Comparison of ENCODE assay signal across 36 cellular contexts in genomic region chr2:45623120-45623519, GRCh38.
"Had no signal": no experiment of that assay in that cellular context is flagged by ENCODE, and none has a peak within 500 bp of the region (broad histone marks: within the 10 kb centered on the region; RNA-seq: fewer than 3 reads in every experiment).

No MANE protein-coding gene starts in this region.

- H3K4me1 ChIP-seq: adrenal gland, breast epithelium had no signal

- H3K27me3 ChIP-seq: adrenal gland, body of pancreas, brain microvascular endothelial cell, breast epithelium had no signal

- H3K4me1 Mint-ChIP-seq: activated B cell treated with CpG ODN at 0.5 μM for 24 hours; activated naive CD8-positive, alpha-beta T cell treated with anti-CD3 and anti-CD28 coated beads for 36 hours had no signal

- H3K4me3 ChIP-seq: adrenal gland, body of pancreas, breast epithelium had no signal

- H3K4me3 Mint-ChIP-seq: activated B cell treated with CpG ODN at 0.5 μM for 24 hours; activated CD4-positive, alpha-beta memory T cell treated with anti-CD3 and anti-CD28 coated beads for 36 hours; activated CD4-positive, alpha-beta T cell treated with anti-CD3 and anti-CD28 coated beads, Interleukin-2, amount 10 ng/mL, durations not matched to agents 24 days and 14 days; activated CD8-positive, alpha-beta T cell treated with anti-CD3 and anti-CD28 coated beads for 36 hours; activated naive CD4-positive, alpha-beta T cell treated with anti-CD3 and anti-CD28 coated beads for 36 hours; activated naive CD8-positive, alpha-beta T cell treated with anti-CD3 and anti-CD28 coated beads for 36 hours; activated T-cell treated with anti-CD3 and anti-CD28 coated beads, Interleukin-2, amount 50 U/mL, for 4 hours; activated T-helper 1 cell treated with anti-CD3 and anti-CD28 coated beads, Interleukin-12 subunit alpha, Interleukin-12 subunit beta, Interleukin-2, Interleukin-4 antibody, amounts not matched to agents 30 ng/mL and 10 ng/mL and 1 ng/mL, durations not matched to agents 14 hours and 24 hours and 36 hours; activated T-helper 17 cell treated with anti-CD3 and anti-CD28 coated beads, Interleukin-2, amount 50 U/mL, for 72 hours; T-helper 1 cell treated with Interleukin-12 subunit alpha and Interleukin-12 subunit beta and Interleukin-4 antibody, amounts not matched to agents 30 μg/mL and 1 μg/mL, for 36 hours; T-helper 2 cell treated with Interferon-gamma antibody and Interleukin-4, amounts not matched to agents 5 μg/mL and 100 μg/mL, for 36 hours had no signal

- H3K9me3 ChIP-seq: adrenal gland, body of pancreas, breast epithelium had no signal

- FAIRE-seq: astrocyte, TTC549 had no signal

- ATAC-seq: activated CD8-positive, alpha-beta T cell treated with anti-CD3 and anti-CD28 coated beads for 36 hours; activated T-cell treated with anti-CD3 and anti-CD28 coated beads, Interleukin-2, amount 50 U/mL, for 4 hours; body of pancreas had no signal

- H3K27ac Mint-ChIP-seq: activated B cell treated with CpG ODN at 0.5 μM for 24 hours; activated CD4-positive, alpha-beta memory T cell treated with anti-CD3 and anti-CD28 coated beads for 36 hours; activated CD4-positive, alpha-beta T cell treated with anti-CD3 and anti-CD28 coated beads, Interleukin-2, amount 10 ng/mL, durations not matched to agents 24 days and 14 days; activated CD8-positive, alpha-beta T cell treated with anti-CD3 and anti-CD28 coated beads for 36 hours; activated naive CD4-positive, alpha-beta T cell treated with anti-CD3 and anti-CD28 coated beads for 36 hours; activated naive CD4-positive, alpha-beta T cell treated with anti-CD3 and anti-CD28 coated beads, Interleukin-2, amount 50 U/mL, for 72 hours; activated naive CD8-positive, alpha-beta T cell treated with anti-CD3 and anti-CD28 coated beads for 36 hours; activated T-helper 1 cell treated with anti-CD3 and anti-CD28 coated beads, Interleukin-12 subunit alpha, Interleukin-12 subunit beta, Interleukin-2, Interleukin-4 antibody, amounts not matched to agents 30 ng/mL and 10 ng/mL and 1 ng/mL, durations not matched to agents 14 hours and 24 hours and 36 hours; activated T-helper 17 cell treated with anti-CD3 and anti-CD28 coated beads, Interleukin-2, amount 50 U/mL, for 72 hours; T-helper 1 cell treated with Interleukin-12 subunit alpha and Interleukin-12 subunit beta and Interleukin-4 antibody, amounts not matched to agents 30 μg/mL and 1 μg/mL, for 36 hours; T-helper 2 cell treated with Interferon-gamma antibody and Interleukin-4, amounts not matched to agents 5 μg/mL and 100 μg/mL, for 36 hours had no signal

- H3K9me3 Mint-ChIP-seq: activated B cell treated with CpG ODN at 0.5 μM for 24 hours; activated CD4-positive, alpha-beta memory T cell treated with anti-CD3 and anti-CD28 coated beads for 36 hours; activated CD4-positive, alpha-beta T cell treated with anti-CD3 and anti-CD28 coated beads, Interleukin-2, amount 10 ng/mL, durations not matched to agents 24 days and 14 days; activated CD8-positive, alpha-beta T cell treated with anti-CD3 and anti-CD28 coated beads for 36 hours; activated naive CD4-positive, alpha-beta T cell treated with anti-CD3 and anti-CD28 coated beads for 36 hours; activated naive CD4-positive, alpha-beta T cell treated with anti-CD3 and anti-CD28 coated beads, Interleukin-2, amount 50 U/mL, for 72 hours; activated naive CD8-positive, alpha-beta T cell treated with anti-CD3 and anti-CD28 coated beads for 36 hours; activated T-cell treated with anti-CD3 and anti-CD28 coated beads, Interleukin-2, amount 50 U/mL, for 4 hours; activated T-cell treated with anti-CD3 and anti-CD28 coated beads, Interleukin-2, amount 50 U/mL, for 72 hours; activated T-helper 1 cell treated with anti-CD3 and anti-CD28 coated beads, Interleukin-12 subunit alpha, Interleukin-12 subunit beta, Interleukin-2, Interleukin-4 antibody, amounts not matched to agents 30 ng/mL and 10 ng/mL and 1 ng/mL, durations not matched to agents 14 hours and 24 hours and 36 hours; activated T-helper 17 cell treated with anti-CD3 and anti-CD28 coated beads, Interleukin-2, amount 50 U/mL, for 72 hours; T-helper 1 cell treated with Interleukin-12 subunit alpha and Interleukin-12 subunit beta and Interleukin-4 antibody, amounts not matched to agents 30 μg/mL and 1 μg/mL, for 36 hours; T-helper 2 cell treated with Interferon-gamma antibody and Interleukin-4, amounts not matched to agents 5 μg/mL and 100 μg/mL, for 36 hours had no signal

- H3K36me3 Mint-ChIP-seq: activated CD4-positive, alpha-beta memory T cell treated with anti-CD3 and anti-CD28 coated beads for 36 hours; activated naive CD8-positive, alpha-beta T cell treated with anti-CD3 and anti-CD28 coated beads for 36 hours had no signal

- DNase-seq: activated B cell treated with CpG ODN at 0.5 μM for 24 hours; activated CD4-positive, alpha-beta memory T cell treated with anti-CD3 and anti-CD28 coated beads for 36 hours; activated CD4-positive, alpha-beta T cell treated with anti-CD3 and anti-CD28 coated beads for 4 hours; activated CD4-positive, alpha-beta T cell treated with anti-CD3 and anti-CD28 coated beads, Interleukin-2, amount 10 ng/mL, durations not matched to agents 24 days and 14 days; activated CD4-positive, alpha-beta T cell treated with anti-CD3 and anti-CD28 coated beads, Interleukin-2, amount 50 U/mL, for 1 hour; activated CD4-positive, alpha-beta T cell treated with anti-CD3 and anti-CD28 coated beads, Interleukin-2, amount 50 U/mL, for 4 hours; activated CD4-positive, CD25-positive, alpha-beta regulatory T cell treated with anti-CD3 and anti-CD28 coated beads, Interleukin-2, amount 50 U/mL, for 72 hours; activated CD8-positive, alpha-beta memory T cell treated with anti-CD3 and anti-CD28 coated beads, Interleukin-2, amount 50 U/mL, for 4 hours; activated CD8-positive, alpha-beta T cell treated with anti-CD3 and anti-CD28 coated beads for 36 hours; activated effector memory CD4-positive, alpha-beta T cell treated with anti-CD3 and anti-CD28 coated beads, Interleukin-2, amount 50 U/mL, for 16 hours; activated gamma-delta T cell treated with Interleukin-2 at 50 U/mL for 16 hours; activated naive CD4-positive, alpha-beta T cell; activated naive CD4-positive, alpha-beta T cell treated with anti-CD3 and anti-CD28 coated beads for 36 hours; activated naive CD4-positive, alpha-beta T cell treated with anti-CD3 and anti-CD28 coated beads, Interleukin-2, amount 50 U/mL, for 16 hours; activated naive CD8-positive, alpha-beta T cell treated with anti-CD3 and anti-CD28 coated beads for 36 hours; activated T-cell treated with anti-CD3 and anti-CD28 coated beads for 4 hours; activated T-cell treated with anti-CD3 and anti-CD28 coated beads, Interleukin-2, amount 50 U/mL, for 1 hour; activated T-cell treated with anti-CD3 and anti-CD28 coated beads, Interleukin-2, amount 50 U/mL, for 4 hours; activated T-cell treated with anti-CD3 and anti-CD28 coated beads, Interleukin-2, amount 50 U/mL, for 72 hours; adrenal gland; amniotic stem cell; aorta; body of pancreas; brain microvascular endothelial cell; central memory CD4-positive, alpha-beta T cell; T-helper 1 cell; T-helper 9 cell had no signal

- H3K36me3 ChIP-seq: adrenal gland, brain microvascular endothelial cell, breast epithelium had no signal

- H3K27ac ChIP-seq: adrenal gland, body of pancreas, brain microvascular endothelial cell, breast epithelium, VCaP had no signal
